In the genomic region with DNA sequence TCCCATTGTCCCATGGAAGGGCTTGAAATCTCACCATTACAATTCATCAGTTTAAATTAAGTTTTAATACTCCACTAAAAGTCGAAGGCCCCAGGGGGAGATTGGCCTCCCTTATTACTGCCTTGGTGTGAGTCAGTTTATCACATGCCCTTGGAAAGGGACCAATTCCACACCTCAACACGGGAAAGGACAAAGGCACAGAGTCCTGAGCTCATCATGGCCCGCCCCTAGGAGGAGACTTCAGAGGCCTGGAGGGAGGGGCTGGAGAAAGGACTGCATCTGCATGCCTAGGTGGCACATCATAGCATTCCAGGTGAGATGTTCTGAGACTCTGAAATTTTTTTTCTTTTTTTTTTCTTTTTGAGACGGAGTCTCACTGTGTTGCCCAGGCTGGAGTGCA, we compare ENCODE assay signal across 12 cellular contexts. TPM values are rescaled to one million over a fixed set of nuclear protein-coding genes. Genes with fewer than 3 reads are reported as not detected.
DNase-seq lines count a peak whose midpoint lies in the region; ATAC-seq and TF ChIP-seq lines count a peak whose summit lies in the region.
"Had no signal": no experiment of that assay in that cellular context is flagged by ENCODE, and none has a peak within 500 bp of the region (broad histone marks: within the 10 kb centered on the region; RNA-seq: fewer than 3 reads in every experiment).

No MANE protein-coding gene starts in this region.

- no peaks in the 10 kb centered on the region for H3K9me3 Mint-ChIP-seq in T-helper 2 cell treated with Interferon-gamma antibody and Interleukin-4, amounts not matched to agents 5 μg/mL and 100 μg/mL, for 36 hours
- H3K9me3 Mint-ChIP-seq: activated naive CD8-positive, alpha-beta T cell treated with anti-CD3 and anti-CD28 coated beads for 36 hours had no signal

- H3K27me3 ChIP-seq in spleen (replicated peaks in 1 of 7) = no peaks in the 10 kb centered on the region

- H3K27me3 Mint-ChIP-seq in T-helper 2 cell treated with Interferon-gamma antibody and Interleukin-4, amounts not matched to agents 5 μg/mL and 100 μg/mL, for 36 hours (ENCODE audit: low read depth) = peaks cover 3% of the 10 kb centered on the region
- H3K27me3 Mint-ChIP-seq: activated CD4-positive, alpha-beta T cell treated with anti-CD3 and anti-CD28 coated beads for 36 hours had no signal

- H3K36me3 Mint-ChIP-seq in T-helper 2 cell treated with Interferon-gamma antibody and Interleukin-4, amounts not matched to agents 5 μg/mL and 100 μg/mL, for 36 hours (ENCODE audit: low read depth) = peaks cover 8% of the 10 kb centered on the region

- peaks cover 16 to 82% (median 52%) of the 10 kb centered on the region in 6 donors for H3K4me1 ChIP-seq in spleen

- H3K4me1 Mint-ChIP-seq in T-helper 2 cell treated with Interferon-gamma antibody and Interleukin-4, amounts not matched to agents 5 μg/mL and 100 μg/mL, for 36 hours (ENCODE audit: low read depth) = peaks cover 16% of the 10 kb centered on the region

- DNase-seq in NCI-H748 (lab: John Stamatoyannopoulos, UW; ENCODE audit: unreplicated experiment) (peak; percentile 15), NCI-H748 treated with DMSO at 0.1 percent for 48 hours (lab: John Stamatoyannopoulos, UW) (no peak), NCI-H2196 (lab: John Stamatoyannopoulos, UW; ENCODE audit: unreplicated experiment) (peak; percentile 58), epithelial cell of prostate (ENCODE audit: low read depth, low spot score) (peak; percentile 90), spleen (no peak)
- DNase-seq in T-helper 2 cell treated with Interferon-gamma antibody and Interleukin-4, amounts not matched to agents 5 μg/mL and 100 μg/mL, for 36 hours (ENCODE audit: low spot score) = no peak
- DNase-seq: activated CD4-positive, alpha-beta T cell treated with anti-CD3 and anti-CD28 coated beads for 36 hours; activated naive CD8-positive, alpha-beta T cell treated with anti-CD3 and anti-CD28 coated beads for 36 hours; lower lobe of right lung had no signal

- no peak overlapping the region for H3K4me3 ChIP-seq in spleen
- H3K4me3 ChIP-seq: lower lobe of right lung, skin epidermis had no signal

- no peak for ATAC-seq in HG02870 (IDR thresholded peaks at IDR 0.05; ENCODE audit: unreplicated experiment)
- ATAC-seq in HG02981 (IDR thresholded peaks at IDR 0.05; ENCODE audit: unreplicated experiment) = no peak
- ATAC-seq: activated CD4-positive, alpha-beta T cell treated with anti-CD3 and anti-CD28 coated beads for 36 hours had no signal

- no peaks in the 10 kb centered on the region for H3K36me3 ChIP-seq in spleen
- H3K36me3 ChIP-seq: lower lobe of right lung had no signal

- TF ChIP-seq CTCF in spleen (IDR thresholded peaks at IDR 0.05 in 8 of 11, conservative IDR thresholded peaks at IDR 0.05 in 3 of 11) = no peak

- H3K9me3 ChIP-seq in spleen = no peaks in the 10 kb centered on the region
- H3K9me3 ChIP-seq: lower lobe of right lung had no signal

- H3K27ac ChIP-seq in epithelial cell of prostate (peak overlapping the region; percentile 60), spleen (peak overlapping the region in 6 of 8 donors; percentile 21 to 94 (median 70))
- H3K27ac ChIP-seq: lower lobe of right lung had no signal

- TF ChIP-seq POLR2A in spleen (IDR thresholded peaks at IDR 0.05) = no peak

- H3K27ac Mint-ChIP-seq in T-helper 2 cell treated with Interferon-gamma antibody and Interleukin-4, amounts not matched to agents 5 μg/mL and 100 μg/mL, for 36 hours = no peak overlapping the region
- H3K27ac Mint-ChIP-seq: activated CD4-positive, alpha-beta T cell treated with anti-CD3 and anti-CD28 coated beads for 36 hours; activated naive CD8-positive, alpha-beta T cell treated with anti-CD3 and anti-CD28 coated beads for 36 hours had no signal

- no peak overlapping the region for H3K4me3 Mint-ChIP-seq in T-helper 2 cell treated with Interferon-gamma antibody and Interleukin-4, amounts not matched to agents 5 μg/mL and 100 μg/mL, for 36 hours
- H3K4me3 Mint-ChIP-seq: activated CD4-positive, alpha-beta T cell treated with anti-CD3 and anti-CD28 coated beads for 36 hours; activated naive CD8-positive, alpha-beta T cell treated with anti-CD3 and anti-CD28 coated beads for 36 hours had no signal

- WGBS in spleen, 5 donors = 81 to 89% (median 83%) methylated on average over 4 of the region's 4 CpGs

- intact Hi-C loops in spleen (cut with DNase I; ENCODE audit: low total_unique reads) = no loop called here

RNA-seq across cellular contexts. Expression of gene SEL1L3, which starts 2.8 kb away (rescaled TPM):
- 100 to 1,000 TPM; 125 to 319 (median 133) TPM for total RNA-seq in spleen
- polyA plus RNA-seq in spleen = 100 to 1,000 TPM in 1 of 3 donors, 10 to 100 TPM in 2; 59.0 to 102 (median 81.3) TPM

RNA-seq across cellular contexts. Expression of gene SMIM20, which starts 48.4 kb away (rescaled TPM):
- total RNA-seq in spleen = 10 to 100 TPM; 15.7 to 25.9 (median 20.2) TPM
- 10 to 100 TPM; 39.7 to 61.0 (median 45.8) TPM for polyA plus RNA-seq in spleen

Comparison
In these comparisons a context has a peak if more than half of its experiments do, and no peak if none do; other contexts are left out.
1. DNase-seq: peak in NCI-H748 (single experiment), NCI-H2196 (single experiment) and epithelial cell of prostate (single experiment); none in NCI-H748 treated with DMSO at 0.1 percent for 48 hours (single experiment), spleen (single experiment) and T-helper 2 cell treated with Interferon-gamma antibody and Interleukin-4, amounts not matched to agents 5 μg/mL and 100 μg/mL, for 36 hours (single experiment).